In genomic region chr9:114504341-114505186, GRCh38 we compare ENCODE assay signal across 8 cellular contexts. TPM values are rescaled to one million over a fixed set of nuclear protein-coding genes. Genes with fewer than 3 reads are reported as not detected.
DNase-seq lines count a peak whose midpoint lies in the region; ATAC-seq and TF ChIP-seq lines count a peak whose summit lies in the region.

No MANE protein-coding gene starts in this region.

- intact Hi-C loops in PC-3 (cut with micrococcal nuclease) (loop anchor here (1.0 to 5.0 kb wide), 2 partner anchors 83 to 148 kb away; partner anchors contain the start of gene ATP6V1G1), aorta (cut with DNase I) (no loop called here)

- peak overlapping the region; percentile 46; the same call in 1 of the 2 replicates for H2AFZ ChIP-seq in PC-3 (ENCODE audit: low read length)

- H3K9me2 ChIP-seq in PC-3 (replicated peaks; ENCODE audit: low read length) = no peaks in the 10 kb centered on the region

- peak overlapping the region; percentile 17; the same call in 1 of the 2 replicates for H3K27ac ChIP-seq in PC-3 (ENCODE audit: low read length)
- no peak overlapping the region for H3K27ac ChIP-seq in aorta (ENCODE audit: low read depth in 1 of 2, low read length in 2 of 2)

- CTCF ChIA-PET in PC-3 (lab: Charles Lee) = interaction anchor here (0.6 to 1.5 kb wide), 4 partner anchors 44 to 149 kb away, joined by 3 to 14 read pairs (median 5); partner anchors contain the start of gene ATP6V1G1

- no peaks in the 10 kb centered on the region for H3K9me3 ChIP-seq in PC-3 (ENCODE audit: low read length)
- H3K9me3 ChIP-seq in aorta (ENCODE audit: control insufficient read depth, low read length) = no peaks in the 10 kb centered on the region

- H3K4me2 ChIP-seq in PC-3 (ENCODE audit: low read length) = peak overlapping the region; percentile 100

- DNase-seq in GM12864 (ENCODE audit: low read depth) (no peak), PC-3 (peak; percentile 58), glomerular visceral epithelial cell (ENCODE audit: extremely low spot score) (peak; percentile 36), nucleus accumbens (lab: John Stamatoyannopoulos, UW) (peak in 43 of 56 donors; percentile 17 to 70 (median 52)), aorta (peak; percentile 61 to 85)
- DNase-seq in activated naive CD4-positive, alpha-beta T cell treated with anti-CD3 and anti-CD28 coated beads, Interleukin-2, amount 50 U/mL, for 16 hours = peak; percentile 32

- 7 to 10% methylated on average over 77 to 101 of the region's 101 CpGs for WGBS in aorta, 2 donors

- TF ChIP-seq CTCF in GM12864 (IDR thresholded peaks at IDR 0.05; ENCODE audit: low read depth, low read length, missing control alignments) = peak; percentile 10
- TF ChIP-seq CTCF in PC-3 (conservative IDR thresholded peaks at IDR 0.05; ENCODE audit: low read depth, low read length) = peak; percentile 70

- BruUV-seq in PC-3 (replicated peaks; lab: Mats Ljungman, UMichigan) = no TSS peak

- H3K79me2 ChIP-seq in PC-3 (ENCODE audit: low read length) = peaks cover 53% of the 10 kb centered on the region

- no peaks in the 10 kb centered on the region; the same call in 1 of the 2 replicates for H4K20me1 ChIP-seq in PC-3 (ENCODE audit: low read length)

- no peaks in the 10 kb centered on the region for H3K27me3 ChIP-seq in PC-3 (ENCODE audit: low read length)
- no peaks in the 10 kb centered on the region for H3K27me3 ChIP-seq in aorta (ENCODE audit: control insufficient read depth in 1 of 2, insufficient read depth in 2 of 2, low read length in 1 of 2)

- ATAC-seq in PC-3 (peak; percentile 62), aorta (ENCODE audit: low FRiP score) (peak; percentile 76), GM21528 (IDR thresholded peaks at IDR 0.05; ENCODE audit: low FRiP score, unreplicated experiment) (no peak), HG03432 (IDR thresholded peaks at IDR 0.05; ENCODE audit: unreplicated experiment) (no peak)

- H3K4me3 ChIP-seq in GM12864 (ENCODE audit: low read depth, low read length) (peak overlapping the region; percentile 50), PC-3 (ENCODE audit: low read length) (peak overlapping the region; percentile 90), aorta (ENCODE audit: low read length in 2 of 2) (peak overlapping the region; percentile 4 to 45)

- H3K4me1 ChIP-seq in PC-3 (ENCODE audit: insufficient read depth, low read length) = peaks cover 22% of the 10 kb centered on the region
- no peaks in the 10 kb centered on the region for H3K4me1 ChIP-seq in aorta (ENCODE audit: control insufficient read depth in 1 of 2, insufficient read depth in 2 of 2, low read length in 2 of 2)

- no peaks in the 10 kb centered on the region for H3F3A ChIP-seq in PC-3 (ENCODE audit: low read length, unreplicated experiment)

- POLR2A ChIA-PET in PC-3 (lab: Charles Lee; ENCODE audit: unreplicated experiment) = interaction anchor here (1.5 kb wide), 1 partner anchor 83 kb away, joined by 14 read pairs; the partner anchor contains the start of gene ATP6V1G1

- H3K9ac ChIP-seq in PC-3 (ENCODE audit: low read length) = peak overlapping the region; percentile 84

- H3K36me3 ChIP-seq in PC-3 (ENCODE audit: low read depth, low read length) = no peaks in the 10 kb centered on the region
- no peaks in the 10 kb centered on the region for H3K36me3 ChIP-seq in aorta (ENCODE audit: control insufficient read depth in 1 of 2, insufficient read depth in 2 of 2, low read length in 1 of 2)

RNA-seq across cellular contexts. Expression of gene WHRN, which starts 0.7 kb away (rescaled TPM):
- total RNA-seq in PC-3 (2014; rRNA removed) = 10.5 and 15.3 TPM in 2 replicates
- total RNA-seq in aorta = 1 to 10 TPM; 3.8 to 4.0 TPM
- 1 to 10 TPM; 1.5 to 3.4 TPM for polyA plus RNA-seq in aorta

Comparison
In these comparisons a context has a peak if more than half of its experiments do, and no peak if none do; other contexts are left out.
1. H3K4me3 ChIP-seq: peak in every context shown above with its lines; median percentile 90 in PC-3; 50 in GM12864; 24 in aorta.
2. ATAC-seq: peak in PC-3 (single experiment) and aorta (single experiment); none in GM21528 (single experiment) and HG03432 (single experiment).